ENCODE assay signal across 18 cellular contexts in genomic region chr1:225469051-225469450, GRCh38. TPM values are rescaled to one million over a fixed set of nuclear protein-coding genes. Genes with fewer than 3 reads are reported as not detected.
DNase-seq lines count a peak whose midpoint lies in the region; ATAC-seq and TF ChIP-seq lines count a peak whose summit lies in the region.
"Had no signal": no experiment of that assay in that cellular context is flagged by ENCODE, and none has a peak within 500 bp of the region (broad histone marks: within the 10 kb centered on the region; RNA-seq: fewer than 3 reads in every experiment).

No MANE protein-coding gene starts in this region.

- no peak for ATAC-seq in Right ventricle myocardium superior (ENCODE audit: poor library complexity)
- ATAC-seq in heart right ventricle = no peak
- ATAC-seq in activated T-helper 17 cell treated with anti-CD3 and anti-CD28 coated beads, Interleukin-2, amount 50 U/mL, for 72 hours (replicated peaks) = no peak
- no peak for ATAC-seq in naive thymus-derived CD4-positive, alpha-beta T cell
- ATAC-seq in aorta (ENCODE audit: low FRiP score) = no peak
- no peak for ATAC-seq in GM21786 (IDR thresholded peaks at IDR 0.05; ENCODE audit: unreplicated experiment)
- ATAC-seq in GM18870 (IDR thresholded peaks at IDR 0.05; ENCODE audit: unreplicated experiment) = no peak
- ATAC-seq: right lobe of liver had no signal

- DNase-seq in Right ventricle myocardium superior (peak; percentile 19), heart right ventricle (no peak), aorta (peak; percentile 16 to 20), vagina (ENCODE audit: extremely low spot score in 2 of 2) (no peak)
- no peak for DNase-seq in naive thymus-derived CD4-positive, alpha-beta T cell
- DNase-seq: activated CD4-positive, CD25-positive, alpha-beta regulatory T cell; activated gamma-delta T cell; DMS53; effector memory CD4-positive, alpha-beta T cell; NCI-H1436 treated with DMSO at 0.1 percent for 48 hours; NCI-H446; stimulated activated CD4-positive, alpha-beta T cell treated with anti-CD3 and anti-CD28 coated beads, Interleukin-4, amount 100 ng/mL, for 24 hours had no signal

- H3K27me3 ChIP-seq in heart right ventricle (no peaks in the 10 kb centered on the region), aorta (ENCODE audit: control insufficient read depth in 1 of 2, insufficient read depth in 2 of 2, low read length in 1 of 2) (no peaks in the 10 kb centered on the region), vagina (no peaks in the 10 kb centered on the region)
- no peaks in the 10 kb centered on the region for H3K27me3 ChIP-seq in naive thymus-derived CD4-positive, alpha-beta T cell (ENCODE audit: control insufficient read depth in 2 of 2, insufficient read depth in 2 of 2, low read length in 2 of 2)
- H3K27me3 ChIP-seq: right lobe of liver, upper lobe of left lung had no signal

- H3K9me3 ChIP-seq in heart right ventricle (no peaks in the 10 kb centered on the region), aorta (ENCODE audit: control insufficient read depth, low read length) (no peaks in the 10 kb centered on the region), vagina (no peaks in the 10 kb centered on the region)
- no peaks in the 10 kb centered on the region for H3K9me3 ChIP-seq in naive thymus-derived CD4-positive, alpha-beta T cell (ENCODE audit: control insufficient read depth in 2 of 3, low read length in 3 of 3)
- H3K9me3 ChIP-seq: right lobe of liver, upper lobe of left lung had no signal

- H3K27ac Mint-ChIP-seq in activated T-helper 17 cell treated with anti-CD3 and anti-CD28 coated beads, Interleukin-2, amount 50 U/mL, for 72 hours = peak overlapping the region; percentile 97
- H3K27ac Mint-ChIP-seq in naive thymus-derived CD4-positive, alpha-beta T cell = peak overlapping the region; percentile 89 to 98 (median 98)

- H3K4me1 ChIP-seq in heart right ventricle = peaks cover 2 to 42% (median 34%) of the 10 kb centered on the region in 9 donors
- peaks cover 29 to 31% of the 10 kb centered on the region in 2 donors for H3K4me1 ChIP-seq in naive thymus-derived CD4-positive, alpha-beta T cell (ENCODE audit: control insufficient read depth in 2 of 2, insufficient read depth in 2 of 2, low read length in 2 of 2)
- no peaks in the 10 kb centered on the region for H3K4me1 ChIP-seq in aorta (ENCODE audit: control insufficient read depth in 1 of 2, insufficient read depth in 2 of 2, low read length in 2 of 2)
- H3K4me1 ChIP-seq in vagina = peaks cover 12% of the 10 kb centered on the region
- H3K4me1 ChIP-seq: right lobe of liver had no signal

- H3K36me3 ChIP-seq in heart right ventricle (no peaks in the 10 kb centered on the region), aorta (ENCODE audit: control insufficient read depth in 1 of 2, insufficient read depth in 2 of 2, low read length in 1 of 2) (no peaks in the 10 kb centered on the region), vagina (no peaks in the 10 kb centered on the region)
- H3K36me3 ChIP-seq in naive thymus-derived CD4-positive, alpha-beta T cell (ENCODE audit: control insufficient read depth in 2 of 3, insufficient read depth in 3 of 3, low read length in 3 of 3) = no peaks in the 10 kb centered on the region
- H3K36me3 ChIP-seq: right lobe of liver, upper lobe of left lung had no signal

- H3K4me1 Mint-ChIP-seq in activated T-helper 17 cell treated with anti-CD3 and anti-CD28 coated beads, Interleukin-2, amount 50 U/mL, for 72 hours = peaks cover 29% of the 10 kb centered on the region
- peaks cover 34 to 61% (median 45%) of the 10 kb centered on the region in 7 donors for H3K4me1 Mint-ChIP-seq in naive thymus-derived CD4-positive, alpha-beta T cell

- WGBS in heart right ventricle, 2 donors = 92 to 94% methylated on average over 5 of the region's 5 CpGs
- WGBS in aorta, 2 donors = 88 to 90% methylated on average over 5 of the region's 5 CpGs

- H3K27ac ChIP-seq in heart right ventricle (peak overlapping the region in 1 of 10 donors; percentile 97), aorta (ENCODE audit: low read depth in 1 of 2, low read length in 2 of 2) (no peak overlapping the region), vagina (no peak overlapping the region)
- H3K27ac ChIP-seq in naive thymus-derived CD4-positive, alpha-beta T cell (ENCODE audit: low read depth, low read length) = peak overlapping the region; percentile 85
- H3K27ac ChIP-seq: right lobe of liver had no signal

- no peaks in the 10 kb centered on the region for H3K36me3 Mint-ChIP-seq in activated T-helper 17 cell treated with anti-CD3 and anti-CD28 coated beads, Interleukin-2, amount 50 U/mL, for 72 hours (ENCODE audit: low read depth)
- peaks cover 0 to under 1% (median 0%) of the 10 kb centered on the region in 5 donors for H3K36me3 Mint-ChIP-seq in naive thymus-derived CD4-positive, alpha-beta T cell

- TF ChIP-seq POLR2A in vagina (IDR thresholded peaks at IDR 0.05) = no peak

- no peaks in the 10 kb centered on the region for H3K9me3 Mint-ChIP-seq in activated T-helper 17 cell treated with anti-CD3 and anti-CD28 coated beads, Interleukin-2, amount 50 U/mL, for 72 hours
- H3K9me3 Mint-ChIP-seq in naive thymus-derived CD4-positive, alpha-beta T cell = peaks cover 0 to 1% (median 0%) of the 10 kb centered on the region in 11 donors

- H3K4me3 Mint-ChIP-seq in activated T-helper 17 cell treated with anti-CD3 and anti-CD28 coated beads, Interleukin-2, amount 50 U/mL, for 72 hours = peak overlapping the region; percentile 88
- H3K4me3 Mint-ChIP-seq in naive thymus-derived CD4-positive, alpha-beta T cell = peak overlapping the region; percentile 81 to 94 (median 92)

- CTCF ChIA-PET in naive thymus-derived CD4-positive, alpha-beta T cell (lab: Charles Lee) = interaction anchor here (0.6 to 2.9 kb wide), 6 partner anchors 9 to 404 kb away, joined by 3 to 14 read pairs (median 6); no protein-coding TSS in a partner anchor

- H3K4me3 ChIP-seq in heart right ventricle (no peak overlapping the region), aorta (ENCODE audit: low read length in 2 of 2) (no peak overlapping the region), vagina (no peak overlapping the region)
- H3K4me3 ChIP-seq in naive thymus-derived CD4-positive, alpha-beta T cell (ENCODE audit: low read length) = no peak overlapping the region
- H3K4me3 ChIP-seq: lung, right lobe of liver, upper lobe of left lung had no signal

- TF ChIP-seq CTCF in heart right ventricle (IDR thresholded peaks at IDR 0.05) (no peak), vagina (IDR thresholded peaks at IDR 0.05) (no peak)

- H3K27me3 Mint-ChIP-seq in activated T-helper 17 cell treated with anti-CD3 and anti-CD28 coated beads, Interleukin-2, amount 50 U/mL, for 72 hours = no peaks in the 10 kb centered on the region
- H3K27me3 Mint-ChIP-seq in naive thymus-derived CD4-positive, alpha-beta T cell = no peaks in the 10 kb centered on the region

- intact Hi-C loops in Right ventricle myocardium superior (cut with DNase I) = no loop called here
- intact Hi-C loops in heart right ventricle (cut with DNase I) = no loop called here
- intact Hi-C loops in naive thymus-derived CD4-positive, alpha-beta T cell (cut with micrococcal nuclease) = loop anchor here in 1 of 2 donors (5.0 kb wide), 1 partner anchor 653 kb away; no protein-coding TSS in a partner anchor
- intact Hi-C loops in aorta (cut with DNase I) = no loop called here
- intact Hi-C loops in vagina (cut with DNase I) = no loop called here

- POLR2A ChIA-PET in naive thymus-derived CD4-positive, alpha-beta T cell (lab: Charles Lee) = interaction anchor here (1.0 to 4.2 kb wide), 10 partner anchors 8 to 594 kb away, joined by 4 to 131 read pairs (median 22); partner anchors contain the start of genes H3-3A, LBR, PYCR2 and SDE2

RNA-seq across cellular contexts. Expression of gene LBR, which starts 41.2 kb away (rescaled TPM):
- total RNA-seq in Right ventricle myocardium superior (11.7 TPM), heart right ventricle (10 to 100 TPM in 6 of 10 donors, 1 to 10 TPM in 4; 8.5 to 22.6 (median 11.0) TPM), aorta (10 to 100 TPM; 42.2 to 48.4 TPM), vagina (41.5 TPM)
- polyA plus RNA-seq in heart right ventricle (1 to 10 TPM; 7.6 to 7.7 TPM), aorta (10 to 100 TPM in 1 of 2 donors, 1 to 10 TPM in 1; 8.5 to 16.2 TPM)
- total RNA-seq in activated T-helper 17 cell treated with anti-CD3 and anti-CD28 coated beads, Interleukin-2, amount 50 U/mL, for 72 hours = 100 to 1,000 TPM; 123 to 184 TPM
- 100 to 1,000 TPM; 104 to 220 (median 132) TPM for total RNA-seq in naive thymus-derived CD4-positive, alpha-beta T cell
- polyA plus RNA-seq in naive thymus-derived CD4-positive, alpha-beta T cell = 100 to 1,000 TPM; 115 to 117 TPM

Comparison
In these comparisons a context has a peak if more than half of its experiments do, and no peak if none do; other contexts are left out.
1. DNase-seq: peak in Right ventricle myocardium superior (single experiment) and aorta (2 of 2); none in heart right ventricle (0 of 2), naive thymus-derived CD4-positive, alpha-beta T cell (0 of 9) and vagina (0 of 2).